Comparison of ENCODE assay signal across 1 cellular context in the genomic region with DNA sequence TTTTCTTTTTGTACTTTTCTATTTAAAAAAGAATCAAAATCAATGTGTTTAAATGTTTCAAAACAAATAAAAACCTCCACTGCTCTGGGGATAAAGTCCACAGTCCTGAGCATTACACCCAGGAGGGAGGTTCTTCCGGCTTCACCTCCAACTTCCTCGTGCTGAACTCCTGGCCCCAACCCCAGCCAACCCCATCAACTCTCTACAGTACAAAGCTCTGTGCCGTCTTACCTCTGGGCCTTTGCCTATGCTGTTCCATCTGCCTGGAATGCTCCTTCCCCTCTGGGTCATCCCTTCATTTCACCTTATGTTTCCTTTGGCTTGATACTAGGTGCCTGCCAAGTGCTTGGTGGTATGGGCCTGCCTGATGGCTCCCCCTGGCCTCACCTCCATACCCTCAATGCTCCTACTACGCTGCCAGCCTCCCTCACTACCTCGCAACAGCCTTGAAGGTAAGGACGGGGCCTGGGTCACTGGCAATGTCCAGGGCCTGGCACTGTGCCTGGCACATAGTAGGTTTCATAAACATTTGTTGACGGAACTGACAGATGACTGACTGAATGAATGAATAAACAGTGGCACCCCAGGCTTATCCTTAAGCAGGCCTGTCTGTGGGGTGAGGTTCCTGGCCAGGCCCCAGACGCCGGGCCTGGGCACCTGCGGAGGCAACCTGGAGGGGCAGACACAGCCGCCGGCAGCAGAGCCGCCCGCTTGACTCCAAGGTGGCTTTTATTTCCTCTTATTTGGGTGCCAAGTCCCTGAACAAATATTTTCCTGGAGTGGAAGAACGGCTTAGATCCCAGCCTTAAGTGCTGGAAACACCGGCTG.
A peak's percentile ranks its signal among the peaks of the same experiment; 100 is the strongest.
TF ChIP-seq lines count a peak whose summit lies in the region.

No MANE protein-coding gene starts in this region.

TF ChIP-seq in HepG2, 621 proteins besides CTCF, POLR2A, EP300 and RAD21 (continued from another document and continues in another):
- TF ChIP-seq TRIM24 (CRISPR knock-in tag; IDR thresholded peaks at IDR 0.05) (peak; percentile 71), NFYB (CRISPR knock-in tag; IDR thresholded peaks at IDR 0.05) (no peak; the same call in 1 of the 2 replicates), ZNF850 (CRISPR knock-in tag; conservative IDR thresholded peaks at IDR 0.05) (no peak), NFE2L1 (CRISPR knock-in tag; IDR thresholded peaks at IDR 0.05; ENCODE audit: borderline replicate concordance) (no peak), TBP (CRISPR knock-in tag; IDR thresholded peaks at IDR 0.05) (no peak), KAT7 (CRISPR knock-in tag; IDR thresholded peaks at IDR 0.05; ENCODE audit: borderline replicate concordance) (peak; percentile 89; the same call in 1 of the 2 replicates), GTF3A (CRISPR knock-in tag; conservative IDR thresholded peaks at IDR 0.05) (no peak), ZNF678 (CRISPR knock-in tag; IDR thresholded peaks at IDR 0.05) (no peak), RARG (CRISPR knock-in tag; IDR thresholded peaks at IDR 0.05; ENCODE audit: low read depth) (peak; percentile 91; the same call in 1 of the 2 replicates), FIP1L1 (IDR thresholded peaks at IDR 0.05; ENCODE audit: borderline replicate concordance, insufficient read depth, low read depth, low read length) (no peak), TCF7 (IDR thresholded peaks at IDR 0.05; ENCODE audit: low read depth) (peak; percentile 87), ZNF589 (CRISPR knock-in tag; conservative IDR thresholded peaks at IDR 0.05) (peak; percentile 77), NR3C1 (CRISPR knock-in tag; IDR thresholded peaks at IDR 0.05) (no peak), ZNF333 (CRISPR knock-in tag; IDR thresholded peaks at IDR 0.05; ENCODE audit: borderline replicate concordance) (no peak; the same call in 1 of the 2 replicates), SOX6 (IDR thresholded peaks at IDR 0.05) (no peak), SOX6 (CRISPR knock-in tag; IDR thresholded peaks at IDR 0.05) (peak; percentile 77)
- TF ChIP-seq, protein P1, sequence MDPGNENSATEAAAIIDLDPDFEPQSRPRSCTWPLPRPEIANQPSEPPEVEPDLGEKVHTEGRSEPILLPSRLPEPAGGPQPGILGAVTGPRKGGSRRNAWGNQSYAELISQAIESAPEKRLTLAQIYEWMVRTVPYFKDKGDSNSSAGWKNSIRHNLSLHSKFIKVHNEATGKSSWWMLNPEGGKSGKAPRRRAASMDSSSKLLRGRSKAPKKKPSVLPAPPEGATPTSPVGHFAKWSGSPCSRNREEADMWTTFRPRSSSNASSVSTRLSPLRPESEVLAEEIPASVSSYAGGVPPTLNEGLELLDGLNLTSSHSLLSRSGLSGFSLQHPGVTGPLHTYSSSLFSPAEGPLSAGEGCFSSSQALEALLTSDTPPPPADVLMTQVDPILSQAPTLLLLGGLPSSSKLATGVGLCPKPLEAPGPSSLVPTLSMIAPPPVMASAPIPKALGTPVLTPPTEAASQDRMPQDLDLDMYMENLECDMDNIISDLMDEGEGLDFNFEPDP (CRISPR knock-in tag; conservative IDR thresholded peaks at IDR 0.05), result no peak
- TF ChIP-seq, protein P2, sequence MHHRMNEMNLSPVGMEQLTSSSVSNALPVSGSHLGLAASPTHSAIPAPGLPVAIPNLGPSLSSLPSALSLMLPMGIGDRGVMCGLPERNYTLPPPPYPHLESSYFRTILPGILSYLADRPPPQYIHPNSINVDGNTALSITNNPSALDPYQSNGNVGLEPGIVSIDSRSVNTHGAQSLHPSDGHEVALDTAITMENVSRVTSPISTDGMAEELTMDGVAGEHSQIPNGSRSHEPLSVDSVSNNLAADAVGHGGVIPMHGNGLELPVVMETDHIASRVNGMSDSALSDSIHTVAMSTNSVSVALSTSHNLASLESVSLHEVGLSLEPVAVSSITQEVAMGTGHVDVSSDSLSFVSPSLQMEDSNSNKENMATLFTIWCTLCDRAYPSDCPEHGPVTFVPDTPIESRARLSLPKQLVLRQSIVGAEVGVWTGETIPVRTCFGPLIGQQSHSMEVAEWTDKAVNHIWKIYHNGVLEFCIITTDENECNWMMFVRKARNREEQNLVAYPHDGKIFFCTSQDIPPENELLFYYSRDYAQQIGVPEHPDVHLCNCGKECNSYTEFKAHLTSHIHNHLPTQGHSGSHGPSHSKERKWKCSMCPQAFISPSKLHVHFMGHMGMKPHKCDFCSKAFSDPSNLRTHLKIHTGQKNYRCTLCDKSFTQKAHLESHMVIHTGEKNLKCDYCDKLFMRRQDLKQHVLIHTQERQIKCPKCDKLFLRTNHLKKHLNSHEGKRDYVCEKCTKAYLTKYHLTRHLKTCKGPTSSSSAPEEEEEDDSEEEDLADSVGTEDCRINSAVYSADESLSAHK (CRISPR knock-in tag; IDR thresholded peaks at IDR 0.05; ENCODE audit: borderline replicate concordance), result no peak
- TF ChIP-seq, protein P3, sequence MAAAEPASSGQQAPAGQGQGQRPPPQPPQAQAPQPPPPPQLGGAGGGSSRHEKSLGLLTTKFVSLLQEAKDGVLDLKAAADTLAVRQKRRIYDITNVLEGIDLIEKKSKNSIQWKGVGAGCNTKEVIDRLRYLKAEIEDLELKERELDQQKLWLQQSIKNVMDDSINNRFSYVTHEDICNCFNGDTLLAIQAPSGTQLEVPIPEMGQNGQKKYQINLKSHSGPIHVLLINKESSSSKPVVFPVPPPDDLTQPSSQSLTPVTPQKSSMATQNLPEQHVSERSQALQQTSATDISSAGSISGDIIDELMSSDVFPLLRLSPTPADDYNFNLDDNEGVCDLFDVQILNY (CRISPR knock-in tag; conservative IDR thresholded peaks at IDR 0.05), result no peak
- TF ChIP-seq, protein P4, sequence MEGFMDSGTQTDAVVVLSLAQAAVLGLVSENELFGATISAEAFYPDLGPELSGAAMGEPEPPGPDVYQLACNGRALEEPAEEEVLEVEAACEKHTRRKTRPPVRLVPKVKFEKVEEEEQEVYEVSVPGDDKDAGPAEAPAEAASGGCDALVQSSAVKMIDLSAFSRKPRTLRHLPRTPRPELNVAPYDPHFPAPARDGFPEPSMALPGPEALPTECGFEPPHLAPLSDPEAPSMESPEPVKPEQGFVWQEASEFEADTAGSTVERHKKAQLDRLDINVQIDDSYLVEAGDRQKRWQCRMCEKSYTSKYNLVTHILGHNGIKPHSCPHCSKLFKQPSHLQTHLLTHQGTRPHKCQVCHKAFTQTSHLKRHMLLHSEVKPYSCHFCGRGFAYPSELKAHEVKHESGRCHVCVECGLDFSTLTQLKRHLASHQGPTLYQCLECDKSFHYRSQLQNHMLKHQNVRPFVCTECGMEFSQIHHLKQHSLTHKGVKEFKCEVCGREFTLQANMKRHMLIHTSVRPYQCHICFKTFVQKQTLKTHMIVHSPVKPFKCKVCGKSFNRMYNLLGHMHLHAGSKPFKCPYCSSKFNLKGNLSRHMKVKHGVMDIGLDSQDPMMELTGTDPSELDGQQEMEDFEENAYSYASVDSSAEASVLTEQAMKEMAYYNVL (CRISPR knock-in tag; IDR thresholded peaks at IDR 0.05; ENCODE audit: borderline replicate concordance), result peak; percentile 61; the same call in 1 of the 2 replicates
- TF ChIP-seq, protein P5, sequence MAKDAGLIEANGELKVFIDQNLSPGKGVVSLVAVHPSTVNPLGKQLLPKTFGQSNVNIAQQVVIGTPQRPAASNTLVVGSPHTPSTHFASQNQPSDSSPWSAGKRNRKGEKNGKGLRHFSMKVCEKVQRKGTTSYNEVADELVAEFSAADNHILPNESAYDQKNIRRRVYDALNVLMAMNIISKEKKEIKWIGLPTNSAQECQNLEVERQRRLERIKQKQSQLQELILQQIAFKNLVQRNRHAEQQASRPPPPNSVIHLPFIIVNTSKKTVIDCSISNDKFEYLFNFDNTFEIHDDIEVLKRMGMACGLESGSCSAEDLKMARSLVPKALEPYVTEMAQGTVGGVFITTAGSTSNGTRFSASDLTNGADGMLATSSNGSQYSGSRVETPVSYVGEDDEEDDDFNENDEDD (CRISPR knock-in tag; IDR thresholded peaks at IDR 0.05; ENCODE audit: borderline replicate concordance), result peak; percentile 64; the same call in 1 of the 2 replicates
- TF ChIP-seq, protein P6, sequence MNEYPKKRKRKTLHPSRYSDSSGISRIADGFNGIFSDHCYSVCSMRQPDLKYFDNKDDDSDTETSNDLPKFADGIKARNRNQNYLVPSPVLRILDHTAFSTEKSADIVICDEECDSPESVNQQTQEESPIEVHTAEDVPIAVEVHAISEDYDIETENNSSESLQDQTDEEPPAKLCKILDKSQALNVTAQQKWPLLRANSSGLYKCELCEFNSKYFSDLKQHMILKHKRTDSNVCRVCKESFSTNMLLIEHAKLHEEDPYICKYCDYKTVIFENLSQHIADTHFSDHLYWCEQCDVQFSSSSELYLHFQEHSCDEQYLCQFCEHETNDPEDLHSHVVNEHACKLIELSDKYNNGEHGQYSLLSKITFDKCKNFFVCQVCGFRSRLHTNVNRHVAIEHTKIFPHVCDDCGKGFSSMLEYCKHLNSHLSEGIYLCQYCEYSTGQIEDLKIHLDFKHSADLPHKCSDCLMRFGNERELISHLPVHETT (CRISPR knock-in tag; conservative IDR thresholded peaks at IDR 0.05), result 0 out of 2 replicates have a peak, but pooled peaks have one; percentile 39
- TF ChIP-seq, protein P7, sequence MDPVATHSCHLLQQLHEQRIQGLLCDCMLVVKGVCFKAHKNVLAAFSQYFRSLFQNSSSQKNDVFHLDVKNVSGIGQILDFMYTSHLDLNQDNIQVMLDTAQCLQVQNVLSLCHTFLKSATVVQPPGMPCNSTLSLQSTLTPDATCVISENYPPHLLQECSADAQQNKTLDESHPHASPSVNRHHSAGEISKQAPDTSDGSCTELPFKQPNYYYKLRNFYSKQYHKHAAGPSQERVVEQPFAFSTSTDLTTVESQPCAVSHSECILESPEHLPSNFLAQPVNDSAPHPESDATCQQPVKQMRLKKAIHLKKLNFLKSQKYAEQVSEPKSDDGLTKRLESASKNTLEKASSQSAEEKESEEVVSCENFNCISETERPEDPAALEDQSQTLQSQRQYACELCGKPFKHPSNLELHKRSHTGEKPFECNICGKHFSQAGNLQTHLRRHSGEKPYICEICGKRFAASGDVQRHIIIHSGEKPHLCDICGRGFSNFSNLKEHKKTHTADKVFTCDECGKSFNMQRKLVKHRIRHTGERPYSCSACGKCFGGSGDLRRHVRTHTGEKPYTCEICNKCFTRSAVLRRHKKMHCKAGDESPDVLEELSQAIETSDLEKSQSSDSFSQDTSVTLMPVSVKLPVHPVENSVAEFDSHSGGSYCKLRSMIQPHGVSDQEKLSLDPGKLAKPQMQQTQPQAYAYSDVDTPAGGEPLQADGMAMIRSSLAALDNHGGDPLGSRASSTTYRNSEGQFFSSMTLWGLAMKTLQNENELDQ (CRISPR knock-in tag; IDR thresholded peaks at IDR 0.05; ENCODE audit: borderline replicate concordance), result 0 out of 2 replicates have a peak, but pooled peaks have one; percentile 67
- TF ChIP-seq, protein P8, sequence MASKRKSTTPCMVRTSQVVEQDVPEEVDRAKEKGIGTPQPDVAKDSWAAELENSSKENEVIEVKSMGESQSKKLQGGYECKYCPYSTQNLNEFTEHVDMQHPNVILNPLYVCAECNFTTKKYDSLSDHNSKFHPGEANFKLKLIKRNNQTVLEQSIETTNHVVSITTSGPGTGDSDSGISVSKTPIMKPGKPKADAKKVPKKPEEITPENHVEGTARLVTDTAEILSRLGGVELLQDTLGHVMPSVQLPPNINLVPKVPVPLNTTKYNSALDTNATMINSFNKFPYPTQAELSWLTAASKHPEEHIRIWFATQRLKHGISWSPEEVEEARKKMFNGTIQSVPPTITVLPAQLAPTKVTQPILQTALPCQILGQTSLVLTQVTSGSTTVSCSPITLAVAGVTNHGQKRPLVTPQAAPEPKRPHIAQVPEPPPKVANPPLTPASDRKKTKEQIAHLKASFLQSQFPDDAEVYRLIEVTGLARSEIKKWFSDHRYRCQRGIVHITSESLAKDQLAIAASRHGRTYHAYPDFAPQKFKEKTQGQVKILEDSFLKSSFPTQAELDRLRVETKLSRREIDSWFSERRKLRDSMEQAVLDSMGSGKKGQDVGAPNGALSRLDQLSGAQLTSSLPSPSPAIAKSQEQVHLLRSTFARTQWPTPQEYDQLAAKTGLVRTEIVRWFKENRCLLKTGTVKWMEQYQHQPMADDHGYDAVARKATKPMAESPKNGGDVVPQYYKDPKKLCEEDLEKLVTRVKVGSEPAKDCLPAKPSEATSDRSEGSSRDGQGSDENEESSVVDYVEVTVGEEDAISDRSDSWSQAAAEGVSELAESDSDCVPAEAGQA (IDR thresholded peaks at IDR 0.05; ENCODE audit: low read depth), result peak; percentile 76; the same call in 1 of the 2 replicates
- TF ChIP-seq, protein P8 (CRISPR knock-in tag; IDR thresholded peaks at IDR 0.05; ENCODE audit: borderline replicate concordance), result no peak
- TF ChIP-seq, protein P9, sequence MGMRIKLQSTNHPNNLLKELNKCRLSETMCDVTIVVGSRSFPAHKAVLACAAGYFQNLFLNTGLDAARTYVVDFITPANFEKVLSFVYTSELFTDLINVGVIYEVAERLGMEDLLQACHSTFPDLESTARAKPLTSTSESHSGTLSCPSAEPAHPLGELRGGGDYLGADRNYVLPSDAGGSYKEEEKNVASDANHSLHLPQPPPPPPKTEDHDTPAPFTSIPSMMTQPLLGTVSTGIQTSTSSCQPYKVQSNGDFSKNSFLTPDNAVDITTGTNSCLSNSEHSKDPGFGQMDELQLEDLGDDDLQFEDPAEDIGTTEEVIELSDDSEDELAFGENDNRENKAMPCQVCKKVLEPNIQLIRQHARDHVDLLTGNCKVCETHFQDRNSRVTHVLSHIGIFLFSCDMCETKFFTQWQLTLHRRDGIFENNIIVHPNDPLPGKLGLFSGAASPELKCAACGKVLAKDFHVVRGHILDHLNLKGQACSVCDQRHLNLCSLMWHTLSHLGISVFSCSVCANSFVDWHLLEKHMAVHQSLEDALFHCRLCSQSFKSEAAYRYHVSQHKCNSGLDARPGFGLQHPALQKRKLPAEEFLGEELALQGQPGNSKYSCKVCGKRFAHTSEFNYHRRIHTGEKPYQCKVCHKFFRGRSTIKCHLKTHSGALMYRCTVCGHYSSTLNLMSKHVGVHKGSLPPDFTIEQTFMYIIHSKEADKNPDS (CRISPR knock-in tag; IDR thresholded peaks at IDR 0.05), result no peak
- TF ChIP-seq, protein P10, sequence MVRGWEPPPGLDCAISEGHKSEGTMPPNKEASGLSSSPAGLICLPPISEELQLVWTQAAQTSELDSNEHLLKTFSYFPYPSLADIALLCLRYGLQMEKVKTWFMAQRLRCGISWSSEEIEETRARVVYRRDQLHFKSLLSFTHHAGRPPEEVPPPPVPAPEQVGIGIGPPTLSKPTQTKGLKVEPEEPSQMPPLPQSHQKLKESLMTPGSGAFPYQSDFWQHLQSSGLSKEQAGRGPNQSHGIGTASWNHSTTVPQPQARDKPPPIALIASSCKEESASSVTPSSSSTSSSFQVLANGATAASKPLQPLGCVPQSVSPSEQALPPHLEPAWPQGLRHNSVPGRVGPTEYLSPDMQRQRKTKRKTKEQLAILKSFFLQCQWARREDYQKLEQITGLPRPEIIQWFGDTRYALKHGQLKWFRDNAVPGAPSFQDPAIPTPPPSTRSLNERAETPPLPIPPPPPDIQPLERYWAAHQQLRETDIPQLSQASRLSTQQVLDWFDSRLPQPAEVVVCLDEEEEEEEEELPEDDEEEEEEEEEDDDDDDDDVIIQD (CRISPR knock-in tag; IDR thresholded peaks at IDR 0.05; ENCODE audit: low read depth), result peak; percentile 80
